Comparison of ENCODE assay signal across 15 cellular contexts in the genomic region with DNA sequence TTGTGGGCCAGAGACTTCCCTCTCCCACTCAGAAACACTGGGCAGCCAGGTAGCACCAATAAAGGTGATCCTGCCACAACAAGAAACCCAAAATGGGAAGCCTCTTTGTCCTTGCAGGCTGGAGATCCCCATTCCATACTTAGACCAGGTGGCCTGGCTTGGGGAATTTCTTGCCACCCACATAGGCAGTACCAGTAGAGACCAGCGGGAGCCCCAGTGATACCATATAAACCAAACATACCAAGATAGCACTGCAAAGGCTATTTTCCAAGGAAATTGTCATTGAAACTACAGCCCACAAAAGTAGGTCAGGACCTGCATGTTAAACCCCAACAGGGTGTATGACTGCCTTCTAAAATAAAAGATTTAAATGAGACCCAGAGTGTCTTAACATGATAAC.
DNase-seq lines count a peak whose midpoint lies in the region; ATAC-seq and TF ChIP-seq lines count a peak whose summit lies in the region.
"Had no signal": no experiment of that assay in that cellular context is flagged by ENCODE, and none has a peak within 500 bp of the region (broad histone marks: within the 10 kb centered on the region; RNA-seq: fewer than 3 reads in every experiment).

No MANE protein-coding gene starts in this region.

- no peak overlapping the region for H3K9ac ChIP-seq in HCT116 (ENCODE audit: low read length)
- H3K9ac ChIP-seq: BLaER1 treated with 17β-estradiol and CSF1 and Interleukin-3, amounts not matched to agents 10 nM and 100 nM had no signal

- H3K27ac Mint-ChIP-seq in activated T-helper 2 cell treated with anti-CD3 and anti-CD28 coated beads, Interferon-gamma antibody, Interleukin-2, Interleukin-4, amounts not matched to agents 10 μg/mL and 5 μg/mL and 100 μg/mL, durations not matched to agents 14 hours and 24 hours and 36 hours = no peak overlapping the region
- H3K27ac Mint-ChIP-seq in naive thymus-derived CD4-positive, alpha-beta T cell = peak overlapping the region in 1 of 9 donors; percentile 17
- H3K27ac Mint-ChIP-seq: activated CD4-positive, alpha-beta memory T cell treated with anti-CD3 and anti-CD28 coated beads, Interleukin-2, amount 10 ng/mL, durations not matched to agents 7 days and 5 days; natural killer cell had no signal

- H3K27me3 Mint-ChIP-seq in activated T-helper 2 cell treated with anti-CD3 and anti-CD28 coated beads, Interferon-gamma antibody, Interleukin-2, Interleukin-4, amounts not matched to agents 10 μg/mL and 5 μg/mL and 100 μg/mL, durations not matched to agents 14 hours and 24 hours and 36 hours (ENCODE audit: low read depth) = no peaks in the 10 kb centered on the region
- H3K27me3 Mint-ChIP-seq in naive thymus-derived CD4-positive, alpha-beta T cell = no peaks in the 10 kb centered on the region
- H3K27me3 Mint-ChIP-seq: activated CD4-positive, alpha-beta memory T cell treated with anti-CD3 and anti-CD28 coated beads, Interleukin-2, amount 10 ng/mL, durations not matched to agents 7 days and 5 days had no signal

- TF ChIP-seq POLR2A in HCT116 (IDR thresholded peaks at IDR 0.05; ENCODE audit: borderline replicate concordance, extremely low read depth, insufficient read depth, insufficient read length) = no peak

- no peaks in the 10 kb centered on the region for H3K9me3 ChIP-seq in HCT116 (ENCODE audit: control insufficient read depth in 1 of 2, insufficient read depth in 1 of 2, low read depth in 1 of 2, low read length in 2 of 2)
- H3K9me3 ChIP-seq in naive thymus-derived CD4-positive, alpha-beta T cell (ENCODE audit: control insufficient read depth in 2 of 3, low read length in 3 of 3) = no peaks in the 10 kb centered on the region
- H3K9me3 ChIP-seq in upper lobe of right lung = no peaks in the 10 kb centered on the region
- H3K9me3 ChIP-seq: MG63 had no signal

- H3K4me3 ChIP-seq in AG10803 (ENCODE audit: low read length) (no peak overlapping the region), HCT116 (replicated peaks in 1 of 2; ENCODE audit: low read depth in 1 of 2, low read length in 2 of 2) (no peak overlapping the region), upper lobe of right lung (no peak overlapping the region)
- no peak overlapping the region for H3K4me3 ChIP-seq in naive thymus-derived CD4-positive, alpha-beta T cell (ENCODE audit: low read length)
- H3K4me3 ChIP-seq: BLaER1 treated with 17β-estradiol and CSF1 and Interleukin-3, amounts not matched to agents 10 nM and 100 nM; MG63 had no signal

- no TSS peak for BruUV-seq in HCT116 (replicated peaks; lab: Mats Ljungman, UMichigan)

- no peak overlapping the region for H3K27ac ChIP-seq in HCT116 (ENCODE audit: low read depth, low read length)
- no peak overlapping the region for H3K27ac ChIP-seq in naive thymus-derived CD4-positive, alpha-beta T cell (ENCODE audit: low read depth, low read length)
- no peak overlapping the region for H3K27ac ChIP-seq in upper lobe of right lung
- H3K27ac ChIP-seq: BLaER1 treated with 17β-estradiol and CSF1 and Interleukin-3, amounts not matched to agents 10 nM and 100 nM had no signal

- intact Hi-C loops in HCT116 (cut with micrococcal nuclease) (no loop called here), upper lobe of right lung (cut with DNase I) (no loop called here)
- intact Hi-C loops in activated T-helper 2 cell treated with anti-CD3 and anti-CD28 coated beads, Interferon-gamma antibody, Interleukin-2, Interleukin-4, amounts not matched to agents 10 μg/mL and 5 μg/mL and 100 μg/mL, durations not matched to agents 14 hours and 24 hours and 36 hours (cut with micrococcal nuclease) = no loop called here
- intact Hi-C loops in naive thymus-derived CD4-positive, alpha-beta T cell (cut with micrococcal nuclease) = no loop called here

- POLR2A ChIA-PET in HCT116 (lab: Charles Lee) = no interaction called here
- POLR2A ChIA-PET in naive thymus-derived CD4-positive, alpha-beta T cell (lab: Charles Lee) = no interaction called here

- no peak overlapping the region for H3K4me3 Mint-ChIP-seq in activated T-helper 2 cell treated with anti-CD3 and anti-CD28 coated beads, Interferon-gamma antibody, Interleukin-2, Interleukin-4, amounts not matched to agents 10 μg/mL and 5 μg/mL and 100 μg/mL, durations not matched to agents 14 hours and 24 hours and 36 hours (ENCODE audit: low read depth)
- H3K4me3 Mint-ChIP-seq in naive thymus-derived CD4-positive, alpha-beta T cell = no peak overlapping the region
- H3K4me3 Mint-ChIP-seq: activated CD4-positive, alpha-beta memory T cell treated with anti-CD3 and anti-CD28 coated beads, Interleukin-2, amount 10 ng/mL, durations not matched to agents 7 days and 5 days; natural killer cell had no signal

- no peaks in the 10 kb centered on the region for H4K20me1 ChIP-seq in HCT116 (ENCODE audit: insufficient read depth)
- H4K20me1 ChIP-seq: BLaER1 treated with 17β-estradiol and CSF1 and Interleukin-3, amounts not matched to agents 10 nM and 100 nM had no signal

- RAD21 ChIA-PET in HCT116 (lab: Charles Lee; ENCODE audit: low non-redundant PET in 1 of 2, low total read pairs in 2 of 2, uncharacterized antibody in 2 of 2, unreplicated experiment in 2 of 2) = no interaction called here

- H3K27me3 ChIP-seq in HCT116 (ENCODE audit: insufficient read depth, low read length) (no peaks in the 10 kb centered on the region), upper lobe of right lung (no peaks in the 10 kb centered on the region)
- H3K27me3 ChIP-seq in naive thymus-derived CD4-positive, alpha-beta T cell (ENCODE audit: control insufficient read depth in 2 of 2, insufficient read depth in 2 of 2, low read length in 2 of 2) = no peaks in the 10 kb centered on the region
- H3K27me3 ChIP-seq: BLaER1 treated with 17β-estradiol and CSF1 and Interleukin-3, amounts not matched to agents 10 nM and 100 nM; MG63 had no signal

- CTCF ChIA-PET in HCT116 (lab: Charles Lee) = no interaction called here
- CTCF ChIA-PET in naive thymus-derived CD4-positive, alpha-beta T cell (lab: Charles Lee) = no interaction called here

- H3K79me2 ChIP-seq in HCT116 (ENCODE audit: insufficient read depth, low read length) = no peaks in the 10 kb centered on the region

- in situ Hi-C loops in SK-MEL-5 (cut with HindIII; ENCODE audit: low pct_unique_long_range_greater_than_20kb, low sequenced_read_pairs) = no loop called here

- peaks cover 8% of the 10 kb centered on the region for H3K36me3 Mint-ChIP-seq in activated T-helper 2 cell treated with anti-CD3 and anti-CD28 coated beads, Interferon-gamma antibody, Interleukin-2, Interleukin-4, amounts not matched to agents 10 μg/mL and 5 μg/mL and 100 μg/mL, durations not matched to agents 14 hours and 24 hours and 36 hours (ENCODE audit: low read depth)
- H3K36me3 Mint-ChIP-seq in naive thymus-derived CD4-positive, alpha-beta T cell = peaks cover 7 to 34% (median 18%) of the 10 kb centered on the region in 5 donors
- H3K36me3 Mint-ChIP-seq: natural killer cell had no signal

- H3K4me1 ChIP-seq in HCT116 (ENCODE audit: control insufficient read depth in 1 of 2, insufficient read depth in 2 of 2, low read length in 2 of 2) = no peaks in the 10 kb centered on the region
- peaks cover 0 to 8% of the 10 kb centered on the region in 2 donors for H3K4me1 ChIP-seq in naive thymus-derived CD4-positive, alpha-beta T cell (ENCODE audit: control insufficient read depth in 2 of 2, insufficient read depth in 2 of 2, low read length in 2 of 2)
- peaks cover 3% of the 10 kb centered on the region for H3K4me1 ChIP-seq in upper lobe of right lung

- H3K36me3 ChIP-seq in HCT116 (ENCODE audit: control insufficient read depth in 1 of 2, insufficient read depth in 2 of 2, low read length in 2 of 2) = no peaks in the 10 kb centered on the region
- H3K36me3 ChIP-seq in naive thymus-derived CD4-positive, alpha-beta T cell (ENCODE audit: control insufficient read depth in 2 of 3, insufficient read depth in 3 of 3, low read length in 3 of 3) = peaks cover 0 to 14% (median 5%) of the 10 kb centered on the region in 3 experiments
- H3K36me3 ChIP-seq in upper lobe of right lung = peaks cover 33% of the 10 kb centered on the region

- TF ChIP-seq CTCF in AG10803 (conservative IDR thresholded peaks at IDR 0.05; ENCODE audit: low read length) = peak; percentile 26
- TF ChIP-seq CTCF in HCT116 (IDR thresholded peaks at IDR 0.05 in 2 of 3, conservative IDR thresholded peaks at IDR 0.05 in 1 of 3; ENCODE audit: borderline replicate concordance in 1 of 3, insufficient read depth in 1 of 3, low read depth in 2 of 3, low read length in 2 of 3) = peak in 2 of 3 experiments; percentile 14 to 42; a peak in 2 of 6 replicates
- no peak for TF ChIP-seq CTCF in upper lobe of right lung (IDR thresholded peaks at IDR 0.05)

- no peak overlapping the region for H3K4me2 ChIP-seq in HCT116 (ENCODE audit: low read length)
- H3K4me2 ChIP-seq: BLaER1 treated with 17β-estradiol and CSF1 and Interleukin-3, amounts not matched to agents 10 nM and 100 nM had no signal

- no peaks in the 10 kb centered on the region for H3K9me3 Mint-ChIP-seq in activated T-helper 2 cell treated with anti-CD3 and anti-CD28 coated beads, Interferon-gamma antibody, Interleukin-2, Interleukin-4, amounts not matched to agents 10 μg/mL and 5 μg/mL and 100 μg/mL, durations not matched to agents 14 hours and 24 hours and 36 hours
- no peaks in the 10 kb centered on the region for H3K9me3 Mint-ChIP-seq in naive thymus-derived CD4-positive, alpha-beta T cell
- H3K9me3 Mint-ChIP-seq: activated CD4-positive, alpha-beta memory T cell treated with anti-CD3 and anti-CD28 coated beads, Interleukin-2, amount 10 ng/mL, durations not matched to agents 7 days and 5 days; natural killer cell had no signal

- no peaks in the 10 kb centered on the region for H3K9me2 ChIP-seq in HCT116 (ENCODE audit: insufficient read depth)

- no peaks in the 10 kb centered on the region for H3K4me1 Mint-ChIP-seq in activated T-helper 2 cell treated with anti-CD3 and anti-CD28 coated beads, Interferon-gamma antibody, Interleukin-2, Interleukin-4, amounts not matched to agents 10 μg/mL and 5 μg/mL and 100 μg/mL, durations not matched to agents 14 hours and 24 hours and 36 hours (ENCODE audit: low read depth)
- H3K4me1 Mint-ChIP-seq in naive thymus-derived CD4-positive, alpha-beta T cell = peaks cover 5 to 46% (median 36%) of the 10 kb centered on the region in 7 donors
- H3K4me1 Mint-ChIP-seq: activated CD4-positive, alpha-beta memory T cell treated with anti-CD3 and anti-CD28 coated beads, Interleukin-2, amount 10 ng/mL, durations not matched to agents 7 days and 5 days had no signal

- 0 out of 2 replicates have a peak, but pooled peaks have one; percentile 14 for TF ChIP-seq RAD21 in HCT116 (IDR thresholded peaks at IDR 0.05; ENCODE audit: low read depth)

- ATAC-seq in HCT116 (peak; percentile 84), upper lobe of right lung (no peak)
- ATAC-seq in naive thymus-derived CD4-positive, alpha-beta T cell = no peak
- ATAC-seq: natural killer cell had no signal

- no peak for DNase-seq in AG10803 (ENCODE audit: low read depth)
- no peak for DNase-seq in HCT116 (ENCODE audit: low read depth, low spot score)
- peak; percentile 14 for DNase-seq in SK-MEL-5 (ENCODE audit: low read depth, low spot score)
- DNase-seq in iPS-NIHi11 (ENCODE audit: low spot score) = peak; percentile 31
- DNase-seq in activated T-helper 2 cell treated with anti-CD3 and anti-CD28 coated beads, Interferon-gamma antibody, Interleukin-2, Interleukin-4, amounts not matched to agents 10 μg/mL and 5 μg/mL and 100 μg/mL, durations not matched to agents 14 hours and 24 hours and 36 hours (ENCODE audit: low spot score) = no peak
- DNase-seq in GM19238 (ENCODE audit: insufficient read length, low spot score) = no peak
- no peak for DNase-seq in naive thymus-derived CD4-positive, alpha-beta T cell
- no peak for DNase-seq in upper lobe of right lung
- DNase-seq: activated CD4-positive, alpha-beta memory T cell treated with anti-CD3 and anti-CD28 coated beads, Interleukin-2, amount 10 ng/mL, durations not matched to agents 7 days and 5 days; activated naive CD4-positive, alpha-beta T cell treated with Interleukin-2 at 50 U/mL for 16 hours; cerebellar nuclear complex; islet precursor cell; MG63; natural killer cell had no signal

- H2AFZ ChIP-seq in HCT116 (ENCODE audit: low read depth, low read length, poor library complexity, severe bottlenecking) = no peak overlapping the region

Comparison
In these comparisons a context has a peak if more than half of its experiments do, and no peak if none do; other contexts are left out.
1. DNase-seq: peak in SK-MEL-5 (single experiment) and iPS-NIHi11 (single experiment); none in AG10803 (single experiment), HCT116 (single experiment), activated T-helper 2 cell treated with anti-CD3 and anti-CD28 coated beads, Interferon-gamma antibody, Interleukin-2, Interleukin-4, amounts not matched to agents 10 μg/mL and 5 μg/mL and 100 μg/mL, durations not matched to agents 14 hours and 24 hours and 36 hours (single experiment), GM19238 (single experiment), naive thymus-derived CD4-positive, alpha-beta T cell (0 of 9) and upper lobe of right lung (single experiment).